18 cellular contexts compared by ENCODE assay signal in genomic region chr10:839550-840205, GRCh38.
"Had no signal": no experiment of that assay in that cellular context is flagged by ENCODE, and none has a peak within 500 bp of the region (broad histone marks: within the 10 kb centered on the region; RNA-seq: fewer than 3 reads in every experiment).

No MANE protein-coding gene starts in this region.

- H3K27me3 ChIP-seq: right lobe of liver, spleen, suprapubic skin had no signal

- H3K27ac ChIP-seq: left ventricle myocardium inferior, prostate gland, right lobe of liver, spleen, suprapubic skin had no signal

- H3K27ac Mint-ChIP-seq: activated CD4-positive, alpha-beta T cell treated with anti-CD3 and anti-CD28 coated beads, Interleukin-2, amount 10 ng/mL, durations not matched to agents 24 days and 14 days; activated naive CD4-positive, alpha-beta T cell treated with anti-CD3 and anti-CD28 coated beads for 36 hours; activated T-helper 17 cell treated with anti-CD3 and anti-CD28 coated beads, Interleukin-2, amount 50 U/mL, for 72 hours; endodermal cell; nephron progenitor cell; T-helper 1 cell treated with Interleukin-12 subunit alpha and Interleukin-12 subunit beta and Interleukin-4 antibody, amounts not matched to agents 30 μg/mL and 1 μg/mL, for 36 hours; type B pancreatic cell; WTC11 had no signal

- H3K4me1 Mint-ChIP-seq: activated T-helper 17 cell treated with anti-CD3 and anti-CD28 coated beads, Interleukin-2, amount 50 U/mL, for 72 hours; endodermal cell; nephron progenitor cell; WTC11 had no signal

- H3K4me3 Mint-ChIP-seq: activated CD4-positive, alpha-beta T cell treated with anti-CD3 and anti-CD28 coated beads, Interleukin-2, amount 10 ng/mL, durations not matched to agents 24 days and 14 days; activated naive CD4-positive, alpha-beta T cell treated with anti-CD3 and anti-CD28 coated beads for 36 hours; activated T-helper 17 cell treated with anti-CD3 and anti-CD28 coated beads, Interleukin-2, amount 50 U/mL, for 72 hours; endodermal cell; nephron progenitor cell; T-helper 1 cell treated with Interleukin-12 subunit alpha and Interleukin-12 subunit beta and Interleukin-4 antibody, amounts not matched to agents 30 μg/mL and 1 μg/mL, for 36 hours; type B pancreatic cell; WTC11 had no signal

- H3K4me3 ChIP-seq: left ventricle myocardium inferior, prostate gland, right lobe of liver, spleen, suprapubic skin had no signal

- ATAC-seq: activated T-helper 17 cell treated with anti-CD3 and anti-CD28 coated beads, Interleukin-2, amount 50 U/mL, for 72 hours; right lobe of liver; WTC11 had no signal

- H3K9me3 ChIP-seq: left ventricle myocardium inferior, prostate gland, right lobe of liver, spleen, suprapubic skin had no signal

- H3K27me3 Mint-ChIP-seq: activated CD4-positive, alpha-beta T cell treated with anti-CD3 and anti-CD28 coated beads, Interleukin-2, amount 10 ng/mL, durations not matched to agents 24 days and 14 days; activated T-helper 17 cell treated with anti-CD3 and anti-CD28 coated beads, Interleukin-2, amount 50 U/mL, for 72 hours; type B pancreatic cell had no signal

- H3K4me1 ChIP-seq: prostate gland, right lobe of liver, suprapubic skin had no signal

- DNase-seq: activated CD4-positive, alpha-beta T cell treated with anti-CD3 and anti-CD28 coated beads, Interleukin-2, amount 10 ng/mL, durations not matched to agents 24 days and 14 days; activated CD8-positive, alpha-beta memory T cell treated with anti-CD3 and anti-CD28 coated beads for 24 hours; activated naive CD4-positive, alpha-beta T cell treated with anti-CD3 and anti-CD28 coated beads for 36 hours; dermis blood vessel endothelial cell; endodermal cell; left ventricle myocardium inferior; mesendoderm; nephron progenitor cell; right lobe of liver; spleen; stimulated activated CD4-positive, alpha-beta T cell treated with anti-CD3 and anti-CD28 coated beads, Interleukin-1b, Interleukin-23, amount 100 ng/mL, for 48 hours; stimulated activated naive CD4-positive, alpha-beta T cell treated with Interleukin-2 at 50 U/mL for 16 hours had no signal

- H3K36me3 ChIP-seq: prostate gland had no signal

- H3K9me3 Mint-ChIP-seq: activated CD4-positive, alpha-beta T cell treated with anti-CD3 and anti-CD28 coated beads, Interleukin-2, amount 10 ng/mL, durations not matched to agents 24 days and 14 days; activated naive CD4-positive, alpha-beta T cell treated with anti-CD3 and anti-CD28 coated beads for 36 hours; activated T-helper 17 cell treated with anti-CD3 and anti-CD28 coated beads, Interleukin-2, amount 50 U/mL, for 72 hours; endodermal cell; nephron progenitor cell; T-helper 1 cell treated with Interleukin-12 subunit alpha and Interleukin-12 subunit beta and Interleukin-4 antibody, amounts not matched to agents 30 μg/mL and 1 μg/mL, for 36 hours; type B pancreatic cell; WTC11 had no signal
